Comparison of ENCODE assay signal across 19 cellular contexts in genomic region chr2:236884776-236885175, GRCh38.
A peak's percentile ranks its signal among the peaks of the same experiment; 100 is the strongest.
DNase-seq lines count a peak whose midpoint lies in the region; ATAC-seq, FAIRE-seq and TF ChIP-seq lines count a peak whose summit lies in the region.
"Had no signal": no experiment of that assay in that cellular context is flagged by ENCODE, and none has a peak within 500 bp of the region (broad histone marks: within the 10 kb centered on the region; RNA-seq: fewer than 3 reads in every experiment).

No MANE protein-coding gene starts in this region.

- no peak for TF ChIP-seq POLR2A in esophagus muscularis mucosa (IDR thresholded peaks at IDR 0.05; ENCODE audit: low read depth)

- H2BK12ac ChIP-seq in neuronal stem cell (ENCODE audit: low read length) = no peak overlapping the region

- H3K9ac ChIP-seq in BLaER1 treated with 17β-estradiol and CSF1 and Interleukin-3, amounts not matched to agents 10 nM and 100 nM = no peak overlapping the region
- no peak overlapping the region for H3K9ac ChIP-seq in neuronal stem cell (ENCODE audit: low read depth, low read length, poor library complexity)
- H3K9ac ChIP-seq: GM23248 had no signal

- FAIRE-seq in urothelium cell line (lab: Jason Lieb, UNC) = peak; percentile 13
- FAIRE-seq: G401.6, GM12892, GM19239, H1 had no signal

- no peaks in the 10 kb centered on the region for H3K36me3 ChIP-seq in BLaER1 treated with 17β-estradiol and CSF1 and Interleukin-3, amounts not matched to agents 10 nM and 100 nM
- H3K36me3 ChIP-seq in esophagus muscularis mucosa (no peaks in the 10 kb centered on the region), neuronal stem cell (replicated peaks in 1 of 2; ENCODE audit: control insufficient read depth in 2 of 2, insufficient read depth in 2 of 2, low read length in 2 of 2) (no peaks in the 10 kb centered on the region)

- peak overlapping the region in 6 of 11 experiments; percentile 3 to 56 (median 27); a peak in 4 of 22 replicates for H3K27ac ChIP-seq in BLaER1 treated with 17β-estradiol and CSF1 and Interleukin-3, amounts not matched to agents 10 nM and 100 nM
- H3K27ac ChIP-seq in esophagus muscularis mucosa (replicated peaks in 1 of 4) (no peak overlapping the region), neuronal stem cell (replicated peaks; ENCODE audit: low read length) (no peak overlapping the region)
- H3K27ac ChIP-seq: C4-2B, GM23248 had no signal

- peak overlapping the region in 5 of 11 experiments; percentile 37 to 80 (median 63); a peak in 9 of 22 replicates for H3K4me2 ChIP-seq in BLaER1 treated with 17β-estradiol and CSF1 and Interleukin-3, amounts not matched to agents 10 nM and 100 nM
- H3K4me2 ChIP-seq in neuronal stem cell (ENCODE audit: insufficient read depth, low read length, poor library complexity, severe bottlenecking) = no peak overlapping the region

- no peak overlapping the region for H2BK120ac ChIP-seq in neuronal stem cell (ENCODE audit: low read depth, low read length)

- H3K27me3 ChIP-seq in BLaER1 treated with 17β-estradiol and CSF1 and Interleukin-3, amounts not matched to agents 10 nM and 100 nM = no peaks in the 10 kb centered on the region
- H3K27me3 ChIP-seq in esophagus muscularis mucosa = no peaks in the 10 kb centered on the region
- H3K27me3 ChIP-seq in neuronal stem cell (ENCODE audit: control insufficient read depth in 3 of 3, insufficient read depth in 3 of 3, low read depth in 1 of 3, low read length in 3 of 3) = no peaks in the 10 kb centered on the region

- peak overlapping the region; percentile 28 for H3K18ac ChIP-seq in neuronal stem cell (ENCODE audit: low read length)

- intact Hi-C loops in esophagus muscularis mucosa (cut with DNase I) = no loop called here

- no peaks in the 10 kb centered on the region for H4K20me1 ChIP-seq in BLaER1 treated with 17β-estradiol and CSF1 and Interleukin-3, amounts not matched to agents 10 nM and 100 nM

- no peak overlapping the region for H3K14ac ChIP-seq in neuronal stem cell (ENCODE audit: low read length)

- peaks cover 0 to 14% (median 2%) of the 10 kb centered on the region in 11 experiments; a peak in 12 of 22 replicates for H3K9me3 ChIP-seq in BLaER1 treated with 17β-estradiol and CSF1 and Interleukin-3, amounts not matched to agents 10 nM and 100 nM (replicated peaks in 1 of 11)
- H3K9me3 ChIP-seq in esophagus muscularis mucosa = no peaks in the 10 kb centered on the region
- peaks cover 0 to 19% of the 10 kb centered on the region in 2 donors for H3K9me3 ChIP-seq in neuronal stem cell (replicated peaks in 1 of 2; ENCODE audit: control insufficient read depth in 2 of 2, insufficient read depth in 1 of 2, low read depth in 1 of 2, low read length in 2 of 2)
- H3K9me3 ChIP-seq: Caco-2 had no signal

- no peak overlapping the region for H3K4me3 ChIP-seq in BLaER1 treated with 17β-estradiol and CSF1 and Interleukin-3, amounts not matched to agents 10 nM and 100 nM
- H3K4me3 ChIP-seq in esophagus muscularis mucosa = no peak overlapping the region
- no peak overlapping the region for H3K4me3 ChIP-seq in neuronal stem cell (ENCODE audit: low read length in 2 of 2)
- H3K4me3 ChIP-seq: GM23248 had no signal

- H2AFZ ChIP-seq in neuronal stem cell (ENCODE audit: low read length) = no peak overlapping the region
- H2AFZ ChIP-seq: GM23248 had no signal

- WGBS in esophagus muscularis mucosa = 71% methylated on average over 4 of the region's 4 CpGs
- no CpG with 5 or more reads among the region's 4 CpGs for WGBS in neuronal stem cell (ENCODE audit: extremely low coverage in 2 of 2, insufficient read length in 2 of 2, insufficient replicate concordance in 1 of 2), 2 donors

- DNase-seq in esophagus muscularis mucosa (ENCODE audit: extremely low spot score) = peak; percentile 79
- DNase-seq in neuronal stem cell (ENCODE audit: low spot score) = no peak
- DNase-seq in urothelium cell line (ENCODE audit: low spot score) = no peak
- no peak for DNase-seq in NCI-H524 (lab: John Stamatoyannopoulos, UW)
- DNase-seq: Caco-2; CD4-positive, CD25-positive, alpha-beta regulatory T cell; CD8-positive, alpha-beta T cell; DMS153; DND-41; GM23248; H7; HCEC 1CT had no signal

- H4K8ac ChIP-seq in neuronal stem cell (ENCODE audit: low read depth, low read length) = no peak overlapping the region

- no peak overlapping the region for H3K23ac ChIP-seq in neuronal stem cell (ENCODE audit: low read depth, low read length, poor library complexity)

- no peak overlapping the region for H2BK15ac ChIP-seq in neuronal stem cell (ENCODE audit: low read length)

- no peak for TF ChIP-seq EP300 in esophagus muscularis mucosa (IDR thresholded peaks at IDR 0.05)

- H3K79me1 ChIP-seq in neuronal stem cell (ENCODE audit: low read depth, low read length) = no peaks in the 10 kb centered on the region

- no peak overlapping the region for H2BK5ac ChIP-seq in neuronal stem cell (ENCODE audit: low read length)

- TF ChIP-seq CTCF in esophagus muscularis mucosa (IDR thresholded peaks at IDR 0.05) = no peak

- H3K4ac ChIP-seq in neuronal stem cell (ENCODE audit: low read length) = no peak overlapping the region

- no peak overlapping the region for H2AK5ac ChIP-seq in neuronal stem cell (ENCODE audit: low read depth, low read length)

- H4K91ac ChIP-seq in neuronal stem cell (ENCODE audit: low read depth, low read length, poor library complexity) = no peak overlapping the region

- ATAC-seq in GM21786 (IDR thresholded peaks at IDR 0.05; ENCODE audit: unreplicated experiment) = no peak
- ATAC-seq: CD8-positive, alpha-beta T cell had no signal

- peaks cover 5 to 48% (median 26%) of the 10 kb centered on the region in 10 experiments; a peak in 18 of 20 replicates for H3K4me1 ChIP-seq in BLaER1 treated with 17β-estradiol and CSF1 and Interleukin-3, amounts not matched to agents 10 nM and 100 nM
- H3K4me1 ChIP-seq in esophagus muscularis mucosa (peaks cover 12 to 26% (median 13%) of the 10 kb centered on the region in 4 donors), neuronal stem cell (ENCODE audit: control insufficient read depth in 2 of 2, insufficient read depth in 1 of 2, low read depth in 1 of 2, low read length in 2 of 2) (no peaks in the 10 kb centered on the region)
- H3K4me1 ChIP-seq: Caco-2 had no signal

Comparison
In these comparisons a context has a peak if more than half of its experiments do, and no peak if none do; other contexts are left out.
1. H3K27ac ChIP-seq: peak in BLaER1 treated with 17β-estradiol and CSF1 and Interleukin-3, amounts not matched to agents 10 nM and 100 nM (6 of 11); none in esophagus muscularis mucosa (0 of 4) and neuronal stem cell (single experiment).